ENCODE assay signal across 27 cellular contexts in the genomic region with DNA sequence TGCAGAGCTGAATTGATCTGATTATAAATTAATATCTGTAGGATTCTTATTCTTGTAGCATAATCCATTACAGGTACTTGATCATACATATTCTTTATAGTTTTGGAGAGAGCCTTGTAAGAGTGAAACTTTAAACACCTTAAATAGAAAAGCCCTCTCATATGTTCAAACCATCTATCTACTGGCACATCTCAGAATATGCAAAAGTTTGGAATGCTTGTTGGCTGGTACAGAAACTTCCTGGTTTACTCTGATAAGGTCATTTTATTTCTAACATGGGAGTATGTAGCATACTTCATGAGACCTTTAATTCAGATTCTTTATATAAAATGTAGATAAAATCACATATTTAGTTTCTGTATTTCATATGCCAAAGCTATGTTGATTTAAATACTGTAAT.
"Had no signal": no experiment of that assay in that cellular context is flagged by ENCODE, and none has a peak within 500 bp of the region (broad histone marks: within the 10 kb centered on the region; RNA-seq: fewer than 3 reads in every experiment).

No MANE protein-coding gene starts in this region.

- H3K9me3 Mint-ChIP-seq: activated CD4-positive, alpha-beta memory T cell treated with anti-CD3 and anti-CD28 coated beads for 36 hours; activated CD4-positive, alpha-beta T cell treated with anti-CD3 and anti-CD28 coated beads, Interleukin-2, amount 10 ng/mL, durations not matched to agents 24 days and 14 days; activated naive CD4-positive, alpha-beta T cell treated with anti-CD3 and anti-CD28 coated beads, Interleukin-2, amount 10 ng/mL, durations not matched to agents 7 days and 5 days; activated naive CD4-positive, alpha-beta T cell treated with anti-CD3 and anti-CD28 coated beads, Interleukin-2, amount 50 U/mL, for 72 hours; activated naive CD8-positive, alpha-beta T cell treated with anti-CD3 and anti-CD28 coated beads, Interleukin-2, amount 10 ng/mL, durations not matched to agents 7 days and 5 days; central memory CD8-positive, alpha-beta T cell; dendritic cell treated with granulocyte-macrophage colony-stimulating factor and Interleukin-4, amounts not matched to agents 40 ng/mL and 50 ng/mL, for 4 days; endodermal cell; T-helper 2 cell treated with Interferon-gamma antibody and Interleukin-4, amounts not matched to agents 5 μg/mL and 100 μg/mL, for 36 hours had no signal

- H3K4me3 Mint-ChIP-seq: activated CD4-positive, alpha-beta memory T cell treated with anti-CD3 and anti-CD28 coated beads for 36 hours; activated CD4-positive, alpha-beta T cell treated with anti-CD3 and anti-CD28 coated beads for 36 hours; activated CD4-positive, alpha-beta T cell treated with anti-CD3 and anti-CD28 coated beads, Interleukin-2, amount 10 ng/mL, durations not matched to agents 24 days and 14 days; activated CD8-positive, alpha-beta memory T cell treated with anti-CD3 and anti-CD28 coated beads, Interleukin-2, amount 10 ng/mL, durations not matched to agents 7 days and 5 days; activated CD8-positive, alpha-beta T cell treated with anti-CD3 and anti-CD28 coated beads, Interleukin-2, amount 10 ng/mL, durations not matched to agents 7 days and 5 days; activated naive CD4-positive, alpha-beta T cell treated with anti-CD3 and anti-CD28 coated beads, Interleukin-2, amount 10 ng/mL, durations not matched to agents 7 days and 5 days; activated naive CD8-positive, alpha-beta T cell treated with anti-CD3 and anti-CD28 coated beads, Interleukin-2, amount 10 ng/mL, durations not matched to agents 7 days and 5 days; central memory CD8-positive, alpha-beta T cell; dendritic cell treated with granulocyte-macrophage colony-stimulating factor and Interleukin-4, amounts not matched to agents 40 ng/mL and 50 ng/mL, for 4 days; endodermal cell; T-helper 17 cell; T-helper 2 cell treated with Interferon-gamma antibody and Interleukin-4, amounts not matched to agents 5 μg/mL and 100 μg/mL, for 36 hours had no signal

- H3K27me3 Mint-ChIP-seq: activated CD4-positive, alpha-beta memory T cell treated with anti-CD3 and anti-CD28 coated beads for 36 hours; activated CD4-positive, alpha-beta T cell treated with anti-CD3 and anti-CD28 coated beads for 36 hours; activated CD4-positive, alpha-beta T cell treated with anti-CD3 and anti-CD28 coated beads, Interleukin-2, amount 10 ng/mL, durations not matched to agents 24 days and 14 days; activated CD8-positive, alpha-beta memory T cell treated with anti-CD3 and anti-CD28 coated beads, Interleukin-2, amount 10 ng/mL, durations not matched to agents 7 days and 5 days; activated naive CD4-positive, alpha-beta T cell treated with anti-CD3 and anti-CD28 coated beads, Interleukin-2, amount 10 ng/mL, durations not matched to agents 7 days and 5 days; activated naive CD8-positive, alpha-beta T cell treated with anti-CD3 and anti-CD28 coated beads, Interleukin-2, amount 10 ng/mL, durations not matched to agents 7 days and 5 days; central memory CD8-positive, alpha-beta T cell; dendritic cell treated with granulocyte-macrophage colony-stimulating factor and Interleukin-4, amounts not matched to agents 40 ng/mL and 50 ng/mL, for 4 days; T-helper 17 cell had no signal

- ATAC-seq: activated CD4-positive, alpha-beta T cell treated with anti-CD3 and anti-CD28 coated beads for 36 hours; activated CD8-positive, alpha-beta memory T cell treated with anti-CD3 and anti-CD28 coated beads, Interleukin-2, amount 10 ng/mL, durations not matched to agents 7 days and 5 days; activated CD8-positive, alpha-beta T cell treated with anti-CD3 and anti-CD28 coated beads, Interleukin-2, amount 10 ng/mL, durations not matched to agents 7 days and 5 days; activated naive CD4-positive, alpha-beta T cell treated with anti-CD3 and anti-CD28 coated beads, Interleukin-2, amount 50 U/mL, for 72 hours; esophagus mucosa; T-helper 17 cell had no signal

- H3K27ac Mint-ChIP-seq: activated CD4-positive, alpha-beta T cell treated with anti-CD3 and anti-CD28 coated beads, Interleukin-2, amount 10 ng/mL, durations not matched to agents 24 days and 14 days; activated CD8-positive, alpha-beta T cell treated with anti-CD3 and anti-CD28 coated beads, Interleukin-2, amount 10 ng/mL, durations not matched to agents 7 days and 5 days; dendritic cell treated with granulocyte-macrophage colony-stimulating factor and Interleukin-4, amounts not matched to agents 40 ng/mL and 50 ng/mL, for 4 days; endodermal cell; T-helper 17 cell; T-helper 2 cell treated with Interferon-gamma antibody and Interleukin-4, amounts not matched to agents 5 μg/mL and 100 μg/mL, for 36 hours had no signal

- DNase-seq: activated CD4-positive, alpha-beta memory T cell treated with anti-CD3 and anti-CD28 coated beads for 36 hours; activated CD4-positive, alpha-beta T cell treated with anti-CD3 and anti-CD28 coated beads for 36 hours; activated CD4-positive, alpha-beta T cell treated with anti-CD3 and anti-CD28 coated beads, Interleukin-2, amount 10 ng/mL, durations not matched to agents 24 days and 14 days; activated CD4-positive, CD25-positive, alpha-beta regulatory T cell; activated CD4-positive, CD25-positive, alpha-beta regulatory T cell treated with anti-CD3 and anti-CD28 coated beads, Interleukin-2, amount 50 U/mL, for 72 hours; activated CD8-positive, alpha-beta memory T cell treated with anti-CD3 and anti-CD28 coated beads, Interleukin-2, amount 10 ng/mL, durations not matched to agents 7 days and 5 days; activated CD8-positive, alpha-beta memory T cell treated with anti-CD3 and anti-CD28 coated beads, Interleukin-2, amount 50 U/mL, for 4 hours; activated CD8-positive, alpha-beta T cell treated with anti-CD3 and anti-CD28 coated beads, Interleukin-2, amount 10 ng/mL, durations not matched to agents 7 days and 5 days; activated gamma-delta T cell; activated naive CD4-positive, alpha-beta T cell; activated naive CD4-positive, alpha-beta T cell treated with anti-CD3 and anti-CD28 coated beads, Interleukin-2, amount 10 ng/mL, durations not matched to agents 7 days and 5 days; activated naive CD8-positive, alpha-beta T cell treated with anti-CD3 and anti-CD28 coated beads, Interleukin-2, amount 10 ng/mL, durations not matched to agents 7 days and 5 days; activated T-cell treated with anti-CD3 and anti-CD28 coated beads, Interleukin-2, amount 50 U/mL, for 48 hours; anterior cingulate cortex; brain microvascular endothelial cell; dorsolateral prefrontal cortex; effector memory CD4-positive, alpha-beta T cell; endodermal cell; foreskin fibroblast; head of caudate nucleus; T-helper 1 cell; T-helper 17 cell had no signal

- H3K4me1 Mint-ChIP-seq: endodermal cell had no signal
